Comparison of ENCODE assay signal across 1 cellular context in genomic region chr20:57155415-57155814, GRCh38.
TF ChIP-seq lines count a peak whose summit lies in the region.

No MANE protein-coding gene starts in this region.

TF ChIP-seq in H1, 55 proteins besides CTCF, POLR2A, EP300 and RAD21:
- TF ChIP-seq GABPA (IDR thresholded peaks at IDR 0.05; ENCODE audit: borderline replicate concordance, insufficient read depth, low read length) (no peak), SP4 (IDR thresholded peaks at IDR 0.05; ENCODE audit: low read length) (no peak), E2F6 (IDR thresholded peaks at IDR 0.05) (no peak), MAFK (IDR thresholded peaks at IDR 0.05; ENCODE audit: low read depth, low read length) (no peak), CHD2 (IDR thresholded peaks at IDR 0.05; ENCODE audit: low read length) (no peak), YY1 (IDR thresholded peaks at IDR 0.05; ENCODE audit: low read depth, low read length) (no peak), BACH1 (IDR thresholded peaks at IDR 0.05; ENCODE audit: low read length) (no peak)
